In the genomic region with DNA sequence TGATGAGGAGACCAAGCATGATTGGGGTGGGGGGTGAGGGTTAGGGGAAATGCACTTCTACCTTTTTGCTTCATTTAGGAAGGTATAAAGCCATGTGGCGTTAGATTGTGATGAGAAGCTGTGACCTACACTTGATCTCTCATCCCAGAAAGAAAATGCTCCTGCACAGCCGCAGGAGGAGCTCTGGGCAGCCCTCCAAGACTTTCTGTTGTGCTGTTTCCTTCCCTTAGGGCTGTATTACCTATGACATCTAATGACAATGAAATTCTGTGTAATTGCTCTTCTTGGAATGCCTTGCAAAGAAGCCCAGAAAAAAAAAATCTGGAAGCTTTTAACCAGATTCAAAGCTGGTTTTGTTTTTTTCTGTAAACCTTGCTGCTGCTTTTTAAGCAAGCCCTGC, we compare ENCODE assay signal across 14 cellular contexts.
"Had no signal": no experiment of that assay in that cellular context is flagged by ENCODE, and none has a peak within 500 bp of the region (broad histone marks: within the 10 kb centered on the region; RNA-seq: fewer than 3 reads in every experiment).

No MANE protein-coding gene starts in this region.

- DNase-seq: activated CD4-positive, alpha-beta T cell treated with anti-CD3 and anti-CD28 coated beads, Interleukin-2, amount 10 ng/mL, durations not matched to agents 24 days and 14 days; anterior cingulate cortex; esophagus squamous epithelium; foreskin melanocyte; naive thymus-derived CD8-positive, alpha-beta T cell; nucleus accumbens; psoas muscle; sigmoid colon; stimulated activated CD4-positive, alpha-beta T cell treated with anti-CD3 and anti-CD28 coated beads, Interleukin-2, amount 100 ng/mL, for 24 hours; stimulated activated naive CD4-positive, alpha-beta T cell; substantia nigra; trophoblast cell had no signal

- H3K9me3 ChIP-seq: esophagus squamous epithelium, psoas muscle, sigmoid colon had no signal

- ATAC-seq: naive thymus-derived CD8-positive, alpha-beta T cell; psoas muscle; WTC11 had no signal

- H3K27me3 ChIP-seq: esophagus squamous epithelium, sigmoid colon had no signal

- H3K4me3 ChIP-seq: esophagus squamous epithelium, psoas muscle, sigmoid colon had no signal

- H3K4me1 ChIP-seq: esophagus squamous epithelium, psoas muscle had no signal

- FAIRE-seq: endometrium had no signal

- H3K27ac ChIP-seq: esophagus squamous epithelium, psoas muscle had no signal
